10 cellular contexts compared by ENCODE assay signal in genomic region chr1:147611021-147611426, GRCh38. TPM values are rescaled to one million over a fixed set of nuclear protein-coding genes. Genes with fewer than 3 reads are reported as not detected.
DNase-seq lines count a peak whose midpoint lies in the region; ATAC-seq and TF ChIP-seq lines count a peak whose summit lies in the region.
"Had no signal": no experiment of that assay in that cellular context is flagged by ENCODE, and none has a peak within 500 bp of the region (broad histone marks: within the 10 kb centered on the region; RNA-seq: fewer than 3 reads in every experiment).

No MANE protein-coding gene starts in this region.

- H3K27me3 ChIP-seq in H9 (ENCODE audit: insufficient read depth, low read length) (no peaks in the 10 kb centered on the region), endodermal cell (ENCODE audit: control insufficient read depth, insufficient read depth, low read length, poor library complexity, severe bottlenecking) (no peaks in the 10 kb centered on the region)

- H3K23me2 ChIP-seq in H9 (ENCODE audit: insufficient read length, low read depth, low read length, poor library complexity, severe bottlenecking) = no peaks in the 10 kb centered on the region

- no peaks in the 10 kb centered on the region for H3K79me2 ChIP-seq in H9 (ENCODE audit: insufficient read depth, low read length)

- H3K4me3 Mint-ChIP-seq in H9 (no peak overlapping the region), endodermal cell (no peak overlapping the region)

- H3K9me3 Mint-ChIP-seq in H9 = no peaks in the 10 kb centered on the region
- no peaks in the 10 kb centered on the region for H3K9me3 Mint-ChIP-seq in endodermal cell

- no peak overlapping the region for H2AFZ ChIP-seq in H9 (ENCODE audit: low read length)

- no peak overlapping the region for H2BK12ac ChIP-seq in H9 (ENCODE audit: insufficient read length, low read depth, low read length)

- peaks cover 83% of the 10 kb centered on the region for H3K36me3 ChIP-seq in endodermal cell (ENCODE audit: control insufficient read depth, insufficient read depth, low read length)

- no peak overlapping the region for H3K56ac ChIP-seq in H9 (ENCODE audit: insufficient read length, low read depth, low read length)

- no peak overlapping the region for H3K27ac ChIP-seq in H9 (ENCODE audit: insufficient read length, low read depth, low read length)
- no peak overlapping the region for H3K27ac ChIP-seq in endodermal cell (ENCODE audit: low read depth, low read length)

- ATAC-seq in GM18499 (IDR thresholded peaks at IDR 0.05; ENCODE audit: insufficient read depth, unreplicated experiment) (peak; percentile 80), GM19463 (IDR thresholded peaks at IDR 0.05; ENCODE audit: unreplicated experiment) (peak; percentile 77), HG02943 (IDR thresholded peaks at IDR 0.05; ENCODE audit: low read depth, unreplicated experiment) (peak; percentile 74)

- no peak overlapping the region for H3K23ac ChIP-seq in H9 (ENCODE audit: insufficient read length, low read depth, low read length)

- TF ChIP-seq CTCF in H9 (conservative IDR thresholded peaks at IDR 0.05) = no peak
- no peak for TF ChIP-seq CTCF in endodermal cell (conservative IDR thresholded peaks at IDR 0.05)

- H3K9me3 ChIP-seq in H9 (ENCODE audit: control insufficient read depth, low read depth, low read length) (no peaks in the 10 kb centered on the region), endodermal cell (ENCODE audit: control insufficient read depth, low read length) (no peaks in the 10 kb centered on the region)

- no peak overlapping the region for H3K14ac ChIP-seq in H9 (ENCODE audit: insufficient read depth, low read length)

- H3K36me3 Mint-ChIP-seq in H9 (ENCODE audit: insufficient read depth in 1 of 3, low read depth in 3 of 3) (peaks cover 38 to 78% (median 71%) of the 10 kb centered on the region in 3 experiments; a peak in 6 of 7 replicates), endodermal cell (ENCODE audit: low read depth) (peaks cover 55% of the 10 kb centered on the region)

- no peaks in the 10 kb centered on the region for H3K27me3 Mint-ChIP-seq in H9 (ENCODE audit: low read depth)
- H3K27me3 Mint-ChIP-seq in endodermal cell (ENCODE audit: insufficient read depth) = no peaks in the 10 kb centered on the region

- no peak overlapping the region for H2BK15ac ChIP-seq in H9 (ENCODE audit: low read depth, low read length)

- DNase-seq in NCI-H526 treated with DMSO at 0.1 percent for 48 hours (lab: John Stamatoyannopoulos, UW) (peak; percentile 76), NCI-H2227 (lab: John Stamatoyannopoulos, UW; ENCODE audit: unreplicated experiment) (no peak), H9 (no peak), endodermal cell (no peak)
- no peak for DNase-seq in stimulated activated naive CD4-positive, alpha-beta T cell (lab: John Stamatoyannopoulos, UW)
- DNase-seq: activated CD8-positive, alpha-beta memory T cell treated with anti-CD3 and anti-CD28 coated beads for 24 hours; C1 segment of cervical spinal cord had no signal

- H3K4me1 ChIP-seq in H9 (ENCODE audit: insufficient read depth, low read length) (no peaks in the 10 kb centered on the region), endodermal cell (ENCODE audit: control insufficient read depth, insufficient read depth, low read length) (peaks cover 13% of the 10 kb centered on the region)

- no peak overlapping the region for H2BK120ac ChIP-seq in H9 (ENCODE audit: low read depth, low read length, poor library complexity, severe bottlenecking)

- no peak overlapping the region for H3K18ac ChIP-seq in H9 (ENCODE audit: insufficient read length, low read depth, low read length)

- no peak overlapping the region for H3K4me2 ChIP-seq in H9 (ENCODE audit: insufficient read depth, insufficient read length, low read length)

- no peak overlapping the region for H3K4ac ChIP-seq in H9 (ENCODE audit: low read depth, low read length)

- H2AK5ac ChIP-seq in H9 (ENCODE audit: insufficient read length, low read length) = no peak overlapping the region

- H3K79me1 ChIP-seq in H9 (ENCODE audit: insufficient read depth, low read depth, low read length, poor library complexity, severe bottlenecking) = no peaks in the 10 kb centered on the region

- H2BK5ac ChIP-seq in H9 (ENCODE audit: insufficient read length, low read length) = no peak overlapping the region

- no peak overlapping the region for H4K5ac ChIP-seq in H9 (ENCODE audit: insufficient read length, low read depth, low read length)

- no peaks in the 10 kb centered on the region for H4K20me1 ChIP-seq in H9 (ENCODE audit: control insufficient read depth, insufficient read depth, insufficient read length)

- H4K8ac ChIP-seq in H9 (replicated peaks; ENCODE audit: insufficient read length, low read depth, low read length) = no peak overlapping the region

- H3K27ac Mint-ChIP-seq in H9 (peak overlapping the region in 1 of 3 experiments; percentile 26; a peak in 1 of 7 replicates), endodermal cell (no peak overlapping the region)

- H3K9ac ChIP-seq in H9 (ENCODE audit: extremely low read depth, insufficient read length, low read length) = no peak overlapping the region
- H3K9ac ChIP-seq in endodermal cell (ENCODE audit: extremely low read depth, low read length, poor library complexity, severe bottlenecking) = no peak overlapping the region

- H3T11ph ChIP-seq in H9 (ENCODE audit: low read length) = no peak overlapping the region

- WGBS in H9 (ENCODE audit: extremely low coverage, insufficient read length, low lambda C conversion rate) = no CpG with 5 or more reads among the region's 3 CpGs
- 93 to 100% methylated on average over 1 to 3 of the region's 3 CpGs for WGBS in endodermal cell (ENCODE audit: insufficient coverage in 1 of 2, insufficient read length in 1 of 2), 2 experiments

- no peak overlapping the region for H3K4me3 ChIP-seq in endodermal cell (ENCODE audit: low read length)

- H2BK20ac ChIP-seq in H9 (ENCODE audit: low read depth, low read length, poor library complexity, severe bottlenecking) = no peak overlapping the region

- H4K91ac ChIP-seq in H9 (ENCODE audit: insufficient read length, low read depth, low read length) = no peak overlapping the region

- H3K4me1 Mint-ChIP-seq in H9 (peaks cover 11 to 14% of the 10 kb centered on the region in 2 experiments), endodermal cell (peaks cover 29% of the 10 kb centered on the region)

RNA-seq across cellular contexts. Expression of gene ACP6, which starts 59.3 kb away (rescaled TPM):
- total RNA-seq in H9 (2021) = 15.3 and 17.1 TPM in 2 replicates
- total RNA-seq in endodermal cell = 10 to 100 TPM; 15.2 to 17.9 TPM
- 18.3 TPM for polyA plus RNA-seq in endodermal cell (2013, experiment 1 of 2)
- 21.4 TPM for polyA plus RNA-seq in endodermal cell (2013, experiment 2 of 2)
